Comparison of ENCODE assay signal across 8 cellular contexts in genomic region chr6:119350202-119351004, GRCh38. TPM values are rescaled to one million over a fixed set of nuclear protein-coding genes. Genes with fewer than 3 reads are reported as not detected.
DNase-seq lines count a peak whose midpoint lies in the region; ATAC-seq and TF ChIP-seq lines count a peak whose summit lies in the region.

No MANE protein-coding gene starts in this region.

- H3K4me1 ChIP-seq in gastroesophageal sphincter (peaks cover 0 to 57% (median 0%) of the 10 kb centered on the region in 3 donors), parathyroid adenoma (no peaks in the 10 kb centered on the region)

- CTCF ChIA-PET in activated CD8-positive, alpha-beta memory T cell treated with anti-CD3 and anti-CD28 coated beads, Interleukin-2, amount 10 ng/mL, durations not matched to agents 7 days and 5 days (lab: Charles Lee), result interaction anchor here (0.7 to 2.3 kb wide), 17 partner anchors 9 to 628 kb away, joined by 3 to 14 read pairs (median 4); no protein-coding TSS in a partner anchor

- H3K27ac ChIP-seq in gastroesophageal sphincter (peak overlapping the region; percentile 96 to 98 (median 98)), parathyroid adenoma (peak overlapping the region; percentile 74)

- H3K36me3 ChIP-seq in gastroesophageal sphincter (no peaks in the 10 kb centered on the region), parathyroid adenoma (ENCODE audit: control insufficient read depth, insufficient read depth, low read length) (no peaks in the 10 kb centered on the region)

- no peaks in the 10 kb centered on the region for H3K27me3 ChIP-seq in gastroesophageal sphincter
- no peaks in the 10 kb centered on the region for H3K27me3 ChIP-seq in parathyroid adenoma (ENCODE audit: control insufficient read depth, insufficient read depth, low read length)

- peaks cover 20% of the 10 kb centered on the region for H3K36me3 Mint-ChIP-seq in activated CD8-positive, alpha-beta memory T cell treated with anti-CD3 and anti-CD28 coated beads, Interleukin-2, amount 10 ng/mL, durations not matched to agents 7 days and 5 days
- peaks cover 46% of the 10 kb centered on the region for H3K36me3 Mint-ChIP-seq in activated T-helper 2 cell treated with anti-CD3 and anti-CD28 coated beads, Interferon-gamma antibody, Interleukin-2, Interleukin-4, amounts not matched to agents 10 μg/mL and 5 μg/mL and 100 μg/mL, durations not matched to agents 14 hours and 24 hours and 36 hours (ENCODE audit: low read depth)

- WGBS in gastroesophageal sphincter (ENCODE audit: low coverage in 1 of 2), 2 donors, result 1% methylated on average over 19 to 20 of the region's 25 CpGs

- H3K4me3 Mint-ChIP-seq in activated CD8-positive, alpha-beta memory T cell treated with anti-CD3 and anti-CD28 coated beads, Interleukin-2, amount 10 ng/mL, durations not matched to agents 7 days and 5 days, result peak overlapping the region; percentile 91
- H3K4me3 Mint-ChIP-seq in activated T-helper 2 cell treated with anti-CD3 and anti-CD28 coated beads, Interferon-gamma antibody, Interleukin-2, Interleukin-4, amounts not matched to agents 10 μg/mL and 5 μg/mL and 100 μg/mL, durations not matched to agents 14 hours and 24 hours and 36 hours (ENCODE audit: low read depth), result peak overlapping the region; percentile 74

- peak overlapping the region; percentile 89 for H3K27ac Mint-ChIP-seq in activated CD8-positive, alpha-beta memory T cell treated with anti-CD3 and anti-CD28 coated beads, Interleukin-2, amount 10 ng/mL, durations not matched to agents 7 days and 5 days
- H3K27ac Mint-ChIP-seq in activated T-helper 2 cell treated with anti-CD3 and anti-CD28 coated beads, Interferon-gamma antibody, Interleukin-2, Interleukin-4, amounts not matched to agents 10 μg/mL and 5 μg/mL and 100 μg/mL, durations not matched to agents 14 hours and 24 hours and 36 hours, result peak overlapping the region; percentile 85

- H3K27me3 Mint-ChIP-seq in activated CD8-positive, alpha-beta memory T cell treated with anti-CD3 and anti-CD28 coated beads, Interleukin-2, amount 10 ng/mL, durations not matched to agents 7 days and 5 days, result no peaks in the 10 kb centered on the region
- no peaks in the 10 kb centered on the region for H3K27me3 Mint-ChIP-seq in activated T-helper 2 cell treated with anti-CD3 and anti-CD28 coated beads, Interferon-gamma antibody, Interleukin-2, Interleukin-4, amounts not matched to agents 10 μg/mL and 5 μg/mL and 100 μg/mL, durations not matched to agents 14 hours and 24 hours and 36 hours (ENCODE audit: low read depth)

- peak overlapping the region; percentile 80 for H3K4me2 ChIP-seq in parathyroid adenoma (ENCODE audit: low read length)

- peak; percentile 40 to 45 for TF ChIP-seq POLR2A in gastroesophageal sphincter (IDR thresholded peaks at IDR 0.05)

- H3K9me3 Mint-ChIP-seq in activated CD8-positive, alpha-beta memory T cell treated with anti-CD3 and anti-CD28 coated beads, Interleukin-2, amount 10 ng/mL, durations not matched to agents 7 days and 5 days (ENCODE audit: low read depth), result no peaks in the 10 kb centered on the region
- no peaks in the 10 kb centered on the region for H3K9me3 Mint-ChIP-seq in activated T-helper 2 cell treated with anti-CD3 and anti-CD28 coated beads, Interferon-gamma antibody, Interleukin-2, Interleukin-4, amounts not matched to agents 10 μg/mL and 5 μg/mL and 100 μg/mL, durations not matched to agents 14 hours and 24 hours and 36 hours

- TF ChIP-seq EP300 in gastroesophageal sphincter (IDR thresholded peaks at IDR 0.05), result no peak

- H3K4me1 Mint-ChIP-seq in activated CD8-positive, alpha-beta memory T cell treated with anti-CD3 and anti-CD28 coated beads, Interleukin-2, amount 10 ng/mL, durations not matched to agents 7 days and 5 days, result peaks cover 36% of the 10 kb centered on the region
- peaks cover 51% of the 10 kb centered on the region for H3K4me1 Mint-ChIP-seq in activated T-helper 2 cell treated with anti-CD3 and anti-CD28 coated beads, Interferon-gamma antibody, Interleukin-2, Interleukin-4, amounts not matched to agents 10 μg/mL and 5 μg/mL and 100 μg/mL, durations not matched to agents 14 hours and 24 hours and 36 hours (ENCODE audit: low read depth)

- TF ChIP-seq CTCF in gastroesophageal sphincter (IDR thresholded peaks at IDR 0.05), result no peak
- TF ChIP-seq CTCF in parathyroid adenoma (IDR thresholded peaks at IDR 0.05), result no peak

- intact Hi-C loops in activated T-helper 2 cell treated with anti-CD3 and anti-CD28 coated beads, Interferon-gamma antibody, Interleukin-2, Interleukin-4, amounts not matched to agents 10 μg/mL and 5 μg/mL and 100 μg/mL, durations not matched to agents 14 hours and 24 hours and 36 hours (cut with micrococcal nuclease), result loop anchor here (1.0 to 10.0 kb wide), 9 partner anchors 35 to 1984 kb away; partner anchors contain the start of genes FAM184A and TBC1D32

- H3K9me3 ChIP-seq in gastroesophageal sphincter, result no peaks in the 10 kb centered on the region
- H3K9me3 ChIP-seq in parathyroid adenoma (ENCODE audit: control insufficient read depth, low read length), result no peaks in the 10 kb centered on the region

- no peaks in the 10 kb centered on the region for H3K79me2 ChIP-seq in parathyroid adenoma

- peak; percentile 67 for DNase-seq in activated CD8-positive, alpha-beta memory T cell treated with anti-CD3 and anti-CD28 coated beads, Interleukin-2, amount 10 ng/mL, durations not matched to agents 7 days and 5 days
- no peak for DNase-seq in activated CD8-positive, alpha-beta memory T cell treated with anti-CD3 and anti-CD28 coated beads, Interleukin-2, amount 50 U/mL, for 48 hours
- peak; percentile 44 for DNase-seq in NCI-H2171 treated with DMSO at 0.1 percent for 48 hours (lab: John Stamatoyannopoulos, UW)
- DNase-seq in activated T-helper 2 cell treated with anti-CD3 and anti-CD28 coated beads, Interferon-gamma antibody, Interleukin-2, Interleukin-4, amounts not matched to agents 10 μg/mL and 5 μg/mL and 100 μg/mL, durations not matched to agents 14 hours and 24 hours and 36 hours (ENCODE audit: low spot score), result peak; percentile 59
- no peak for DNase-seq in activated effector memory CD4-positive, alpha-beta T cell treated with Interleukin-2 at 50 U/mL for 16 hours

- H2AFZ ChIP-seq in parathyroid adenoma, result peak overlapping the region; percentile 86

- peak overlapping the region; percentile 55 for H3K9ac ChIP-seq in parathyroid adenoma

- peak; percentile 15 for ATAC-seq in activated CD8-positive, alpha-beta memory T cell treated with anti-CD3 and anti-CD28 coated beads, Interleukin-2, amount 10 ng/mL, durations not matched to agents 7 days and 5 days
- ATAC-seq in HG02840 (IDR thresholded peaks at IDR 0.05; ENCODE audit: low FRiP score, unreplicated experiment) (peak; percentile 8), gastroesophageal sphincter (peak; percentile 59)

- peak overlapping the region; percentile 81 to 96 for H3K4me3 ChIP-seq in gastroesophageal sphincter
- peak overlapping the region; percentile 85 for H3K4me3 ChIP-seq in parathyroid adenoma (ENCODE audit: low read depth, low read length)

RNA-seq across cellular contexts. Expression of gene MAN1A1, which starts 0.8 kb away (rescaled TPM):
- total RNA-seq in activated CD8-positive, alpha-beta memory T cell treated with anti-CD3 and anti-CD28 coated beads, Interleukin-2, amount 10 ng/mL, durations not matched to agents 7 days and 5 days, result 10 to 100 TPM; 34.8 to 38.4 TPM
- 43.8 and 45.0 TPM in 2 replicates for total RNA-seq in activated T-helper 2 cell treated with anti-CD3 and anti-CD28 coated beads, Interferon-gamma antibody, Interleukin-2, Interleukin-4, amounts not matched to agents 10 μg/mL and 5 μg/mL and 100 μg/mL, durations not matched to agents 14 hours and 24 hours and 36 hours
- total RNA-seq in gastroesophageal sphincter, result 100 to 1,000 TPM in 2 of 4 donors, 10 to 100 TPM in 2; 73.3 to 177 (median 110) TPM

Comparison
In these comparisons a context has a peak if more than half of its experiments do, and no peak if none do; other contexts are left out.
1. DNase-seq: peak in activated CD8-positive, alpha-beta memory T cell treated with anti-CD3 and anti-CD28 coated beads, Interleukin-2, amount 10 ng/mL, durations not matched to agents 7 days and 5 days (single experiment), NCI-H2171 treated with DMSO at 0.1 percent for 48 hours (single experiment) and activated T-helper 2 cell treated with anti-CD3 and anti-CD28 coated beads, Interferon-gamma antibody, Interleukin-2, Interleukin-4, amounts not matched to agents 10 μg/mL and 5 μg/mL and 100 μg/mL, durations not matched to agents 14 hours and 24 hours and 36 hours (single experiment); none in activated CD8-positive, alpha-beta memory T cell treated with anti-CD3 and anti-CD28 coated beads, Interleukin-2, amount 50 U/mL, for 48 hours (single experiment) and activated effector memory CD4-positive, alpha-beta T cell treated with Interleukin-2 at 50 U/mL for 16 hours (single experiment).
2. ATAC-seq: peak in every context shown above with its lines; median percentile 59 in gastroesophageal sphincter; 15 in activated CD8-positive, alpha-beta memory T cell treated with anti-CD3 and anti-CD28 coated beads, Interleukin-2, amount 10 ng/mL, durations not matched to agents 7 days and 5 days; 8 in HG02840.